ENCODE assay signal across 7 cellular contexts in the genomic region with DNA sequence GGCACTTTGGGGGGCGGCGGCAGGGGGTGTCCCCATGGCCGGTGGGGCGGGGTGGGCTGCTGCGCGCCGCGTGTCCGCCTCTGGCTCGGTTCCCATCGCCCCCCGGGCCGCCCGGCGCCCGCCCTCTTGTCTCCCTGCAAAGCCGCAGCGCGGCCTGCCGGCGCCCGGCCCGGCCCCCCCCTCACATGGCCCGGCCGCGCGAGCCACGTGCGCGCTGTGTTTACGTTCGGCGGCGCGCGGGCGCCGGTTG. TPM values are rescaled to one million over a fixed set of nuclear protein-coding genes. Genes with fewer than 3 reads are reported as not detected.
DNase-seq lines count a peak whose midpoint lies in the region; ATAC-seq and TF ChIP-seq lines count a peak whose summit lies in the region.

No MANE protein-coding gene starts in this region.

- H3K4me3 ChIP-seq in HFF-Myc (replicated peaks; ENCODE audit: low read depth, low read length) (peak overlapping the region; percentile 52), adipocyte (ENCODE audit: low read length) (peak overlapping the region; percentile 88), kidney epithelial cell (ENCODE audit: low read depth, low read length) (peak overlapping the region; percentile 87)

- no peak for TF ChIP-seq CTCF in HFF-Myc (IDR thresholded peaks at IDR 0.05; ENCODE audit: low read depth, low read length, missing control alignments)
- no peak for TF ChIP-seq CTCF in kidney epithelial cell (IDR thresholded peaks at IDR 0.05; ENCODE audit: insufficient read depth, low read length, poor library complexity, severe bottlenecking)

- peak overlapping the region; percentile 74 for H3K27ac ChIP-seq in substantia nigra (ENCODE audit: low read depth, low read length, poor library complexity, severe bottlenecking)

- intact Hi-C loops in sciatic nerve (cut with DNase I) = no loop called here

- peaks cover 28% of the 10 kb centered on the region for H3K4me1 ChIP-seq in adipocyte (ENCODE audit: control insufficient read depth, insufficient read depth, low read length)

- DNase-seq in HFF-Myc (ENCODE audit: extremely low read depth, low read depth) (no peak), adipocyte (ENCODE audit: low read depth) (no peak), kidney epithelial cell (ENCODE audit: low read depth) (no peak), substantia nigra (lab: John Stamatoyannopoulos, UW) (no peak), sciatic nerve (ENCODE audit: low spot score) (no peak), NCI-H226 (no peak)

- H3K27me3 ChIP-seq in adipocyte (replicated peaks; ENCODE audit: control insufficient read depth, insufficient read depth, low read length) (no peaks in the 10 kb centered on the region), kidney epithelial cell (ENCODE audit: control insufficient read depth, insufficient read depth, low read length) (no peaks in the 10 kb centered on the region)

- no peaks in the 10 kb centered on the region for H3K9me3 ChIP-seq in adipocyte (ENCODE audit: control insufficient read depth, low read length)

- ATAC-seq in sciatic nerve (no peak), GM18520 (IDR thresholded peaks at IDR 0.05; ENCODE audit: unreplicated experiment) (no peak)

- peak overlapping the region; percentile 79 for H3K9ac ChIP-seq in adipocyte (ENCODE audit: low read length)

- H3K36me3 ChIP-seq in adipocyte (ENCODE audit: control insufficient read depth, insufficient read depth, low read length, severe bottlenecking) (no peaks in the 10 kb centered on the region), kidney epithelial cell (ENCODE audit: control insufficient read depth, insufficient read depth, low read length) (no peaks in the 10 kb centered on the region)

RNA-seq across cellular contexts. Expression of a gene that starts 0.5 kb away (rescaled TPM):
- total RNA-seq in kidney epithelial cell = 13.6 and 16.1 TPM in 2 replicates
- 71.5 TPM for total RNA-seq in sciatic nerve

RNA-seq across cellular contexts. Expression of a gene that starts 28.6 kb away (rescaled TPM):
- total RNA-seq in kidney epithelial cell = 3,479 and 3,843 TPM in 2 replicates
- 1,125 TPM for total RNA-seq in sciatic nerve

RNA-seq across cellular contexts. Expression of a gene that starts 28.8 kb away (rescaled TPM):
- total RNA-seq in kidney epithelial cell (7.1 and 10.3 TPM in 2 replicates), sciatic nerve (10.8 TPM)
